Comparison of ENCODE assay signal across 1 cellular context in the genomic region with DNA sequence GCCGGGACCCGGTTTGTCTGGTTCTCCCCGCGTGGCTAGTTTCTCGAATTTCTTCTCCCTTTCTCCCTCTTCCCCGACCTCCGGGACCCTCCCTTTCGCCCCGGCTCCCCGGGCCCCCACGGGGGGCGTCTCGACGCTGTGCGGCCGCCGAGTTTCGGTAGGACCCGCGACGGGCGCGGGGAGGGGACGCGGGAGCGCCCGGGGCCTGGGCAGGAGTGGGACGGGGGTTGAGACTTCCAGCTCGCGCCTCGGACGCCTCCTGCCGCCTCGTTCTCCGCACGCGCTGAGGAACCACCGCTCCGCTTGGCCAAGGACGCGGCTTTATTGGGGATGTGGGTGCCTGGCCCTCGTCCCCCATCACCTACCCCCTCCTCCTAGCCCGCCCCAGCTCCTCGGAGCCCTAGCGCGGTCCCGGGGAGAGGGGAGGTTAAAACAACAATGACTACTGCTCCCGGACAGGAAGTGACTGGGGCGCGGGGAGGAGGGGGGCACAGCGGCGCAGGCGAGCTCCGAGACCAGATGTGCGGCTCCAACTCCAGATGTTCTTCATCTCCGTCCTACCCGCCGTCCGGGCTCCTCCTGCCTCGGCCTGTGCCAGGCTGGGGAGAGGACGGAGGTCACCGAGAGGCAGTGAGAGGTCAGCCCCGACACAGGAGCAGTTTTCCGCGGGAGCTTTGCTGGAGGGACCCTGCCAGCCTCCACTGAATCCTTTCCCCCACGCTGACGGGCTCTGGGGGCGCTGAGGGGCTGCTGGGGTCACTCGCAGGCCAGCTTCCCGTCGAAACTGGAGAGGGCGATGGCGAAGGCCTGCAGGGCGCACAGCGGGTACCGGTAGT.
TF ChIP-seq lines count a peak whose summit lies in the region.

No MANE protein-coding gene starts in this region.

TF ChIP-seq in K562, 482 proteins besides CTCF, POLR2A, EP300 and RAD21 (continued from another document and continues in another):
- TF ChIP-seq, protein P1, sequence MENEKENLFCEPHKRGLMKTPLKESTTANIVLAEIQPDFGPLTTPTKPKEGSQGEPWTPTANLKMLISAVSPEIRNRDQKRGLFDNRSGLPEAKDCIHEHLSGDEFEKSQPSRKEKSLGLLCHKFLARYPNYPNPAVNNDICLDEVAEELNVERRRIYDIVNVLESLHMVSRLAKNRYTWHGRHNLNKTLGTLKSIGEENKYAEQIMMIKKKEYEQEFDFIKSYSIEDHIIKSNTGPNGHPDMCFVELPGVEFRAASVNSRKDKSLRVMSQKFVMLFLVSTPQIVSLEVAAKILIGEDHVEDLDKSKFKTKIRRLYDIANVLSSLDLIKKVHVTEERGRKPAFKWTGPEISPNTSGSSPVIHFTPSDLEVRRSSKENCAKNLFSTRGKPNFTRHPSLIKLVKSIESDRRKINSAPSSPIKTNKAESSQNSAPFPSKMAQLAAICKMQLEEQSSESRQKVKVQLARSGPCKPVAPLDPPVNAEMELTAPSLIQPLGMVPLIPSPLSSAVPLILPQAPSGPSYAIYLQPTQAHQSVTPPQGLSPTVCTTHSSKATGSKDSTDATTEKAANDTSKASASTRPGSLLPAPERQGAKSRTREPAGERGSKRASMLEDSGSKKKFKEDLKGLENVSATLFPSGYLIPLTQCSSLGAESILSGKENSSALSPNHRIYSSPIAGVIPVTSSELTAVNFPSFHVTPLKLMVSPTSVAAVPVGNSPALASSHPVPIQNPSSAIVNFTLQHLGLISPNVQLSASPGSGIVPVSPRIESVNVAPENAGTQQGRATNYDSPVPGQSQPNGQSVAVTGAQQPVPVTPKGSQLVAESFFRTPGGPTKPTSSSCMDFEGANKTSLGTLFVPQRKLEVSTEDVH (IDR thresholded peaks at IDR 0.05; ENCODE audit: low read depth, partially characterized antibody): no peak
- TF ChIP-seq NR1H2 (CRISPR knock-in tag; IDR thresholded peaks at IDR 0.05) (no peak; the same call in 1 of the 2 replicates), CBFA2T2 (conservative IDR thresholded peaks at IDR 0.05) (peak; percentile 51; the same call in 1 of the 2 replicates), ZBTB7A (IDR thresholded peaks at IDR 0.05; ENCODE audit: borderline replicate concordance, control insufficient read depth, low read depth, low read length) (peak; percentile 18; the same call in 1 of the 2 replicates), RBBP5 (IDR thresholded peaks at IDR 0.05; ENCODE audit: borderline replicate concordance, insufficient read depth, low read length, poor library complexity, severe bottlenecking) (peak; percentile 58), ESRRA (IDR thresholded peaks at IDR 0.05; ENCODE audit: borderline replicate concordance, low read depth) (no peak), SNIP1 (IDR thresholded peaks at IDR 0.05; ENCODE audit: low read depth) (no peak), ARID1B (IDR thresholded peaks at IDR 0.05) (peak; percentile 50; the same call in 1 of the 2 replicates), TEAD4 (IDR thresholded peaks at IDR 0.05; ENCODE audit: low read length) (no peak), TEAD4 (CRISPR knock-in tag; IDR thresholded peaks at IDR 0.05; ENCODE audit: borderline replicate concordance) (peak; percentile 96), BRF1 (IDR thresholded peaks at IDR 0.05; ENCODE audit: borderline replicate concordance, extremely low read depth, insufficient read length) (no peak), CREB1 (IDR thresholded peaks at IDR 0.05) (peak; percentile 23; the same call in 1 of the 2 replicates), CREB1 (CRISPR knock-in tag; IDR thresholded peaks at IDR 0.05) (peak; percentile 70), ZNF274 (IDR thresholded peaks at IDR 0.05; ENCODE audit: borderline replicate concordance, low read depth, low read length) (no peak), ZNF436 (CRISPR knock-in tag; IDR thresholded peaks at IDR 0.05) (no peak), JUN (IDR thresholded peaks at IDR 0.05; ENCODE audit: borderline replicate concordance, low read depth, low read length) (no peak), JUN (CRISPR knock-in tag; IDR thresholded peaks at IDR 0.05; ENCODE audit: borderline replicate concordance) (peak; percentile 44; the same call in 1 of the 2 replicates), ZNF766 (CRISPR knock-in tag; conservative IDR thresholded peaks at IDR 0.05) (no peak), ZNF431 (CRISPR knock-in tag; IDR thresholded peaks at IDR 0.05) (peak; percentile 80), TSC22D4 (tag; IDR thresholded peaks at IDR 0.05) (no peak), PTTG1 (tag; IDR thresholded peaks at IDR 0.05; ENCODE audit: low read depth) (no peak)
- TF ChIP-seq, protein P2, sequence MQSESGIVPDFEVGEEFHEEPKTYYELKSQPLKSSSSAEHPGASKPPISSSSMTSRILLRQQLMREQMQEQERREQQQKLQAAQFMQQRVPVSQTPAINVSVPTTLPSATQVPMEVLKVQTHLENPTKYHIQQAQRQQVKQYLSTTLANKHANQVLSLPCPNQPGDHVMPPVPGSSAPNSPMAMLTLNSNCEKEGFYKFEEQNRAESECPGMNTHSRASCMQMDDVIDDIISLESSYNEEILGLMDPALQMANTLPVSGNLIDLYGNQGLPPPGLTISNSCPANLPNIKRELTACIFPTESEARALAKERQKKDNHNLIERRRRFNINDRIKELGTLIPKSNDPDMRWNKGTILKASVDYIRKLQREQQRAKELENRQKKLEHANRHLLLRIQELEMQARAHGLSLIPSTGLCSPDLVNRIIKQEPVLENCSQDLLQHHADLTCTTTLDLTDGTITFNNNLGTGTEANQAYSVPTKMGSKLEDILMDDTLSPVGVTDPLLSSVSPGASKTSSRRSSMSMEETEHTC (IDR thresholded peaks at IDR 0.05): no peak
- TF ChIP-seq, protein P3, sequence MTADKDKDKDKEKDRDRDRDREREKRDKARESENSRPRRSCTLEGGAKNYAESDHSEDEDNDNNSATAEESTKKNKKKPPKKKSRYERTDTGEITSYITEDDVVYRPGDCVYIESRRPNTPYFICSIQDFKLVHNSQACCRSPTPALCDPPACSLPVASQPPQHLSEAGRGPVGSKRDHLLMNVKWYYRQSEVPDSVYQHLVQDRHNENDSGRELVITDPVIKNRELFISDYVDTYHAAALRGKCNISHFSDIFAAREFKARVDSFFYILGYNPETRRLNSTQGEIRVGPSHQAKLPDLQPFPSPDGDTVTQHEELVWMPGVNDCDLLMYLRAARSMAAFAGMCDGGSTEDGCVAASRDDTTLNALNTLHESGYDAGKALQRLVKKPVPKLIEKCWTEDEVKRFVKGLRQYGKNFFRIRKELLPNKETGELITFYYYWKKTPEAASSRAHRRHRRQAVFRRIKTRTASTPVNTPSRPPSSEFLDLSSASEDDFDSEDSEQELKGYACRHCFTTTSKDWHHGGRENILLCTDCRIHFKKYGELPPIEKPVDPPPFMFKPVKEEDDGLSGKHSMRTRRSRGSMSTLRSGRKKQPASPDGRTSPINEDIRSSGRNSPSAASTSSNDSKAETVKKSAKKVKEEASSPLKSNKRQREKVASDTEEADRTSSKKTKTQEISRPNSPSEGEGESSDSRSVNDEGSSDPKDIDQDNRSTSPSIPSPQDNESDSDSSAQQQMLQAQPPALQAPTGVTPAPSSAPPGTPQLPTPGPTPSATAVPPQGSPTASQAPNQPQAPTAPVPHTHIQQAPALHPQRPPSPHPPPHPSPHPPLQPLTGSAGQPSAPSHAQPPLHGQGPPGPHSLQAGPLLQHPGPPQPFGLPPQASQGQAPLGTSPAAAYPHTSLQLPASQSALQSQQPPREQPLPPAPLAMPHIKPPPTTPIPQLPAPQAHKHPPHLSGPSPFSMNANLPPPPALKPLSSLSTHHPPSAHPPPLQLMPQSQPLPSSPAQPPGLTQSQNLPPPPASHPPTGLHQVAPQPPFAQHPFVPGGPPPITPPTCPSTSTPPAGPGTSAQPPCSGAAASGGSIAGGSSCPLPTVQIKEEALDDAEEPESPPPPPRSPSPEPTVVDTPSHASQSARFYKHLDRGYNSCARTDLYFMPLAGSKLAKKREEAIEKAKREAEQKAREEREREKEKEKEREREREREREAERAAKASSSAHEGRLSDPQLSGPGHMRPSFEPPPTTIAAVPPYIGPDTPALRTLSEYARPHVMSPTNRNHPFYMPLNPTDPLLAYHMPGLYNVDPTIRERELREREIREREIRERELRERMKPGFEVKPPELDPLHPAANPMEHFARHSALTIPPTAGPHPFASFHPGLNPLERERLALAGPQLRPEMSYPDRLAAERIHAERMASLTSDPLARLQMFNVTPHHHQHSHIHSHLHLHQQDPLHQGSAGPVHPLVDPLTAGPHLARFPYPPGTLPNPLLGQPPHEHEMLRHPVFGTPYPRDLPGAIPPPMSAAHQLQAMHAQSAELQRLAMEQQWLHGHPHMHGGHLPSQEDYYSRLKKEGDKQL (CRISPR knock-in tag; IDR thresholded peaks at IDR 0.05; ENCODE audit: borderline replicate concordance): peak; percentile 95
- TF ChIP-seq, protein P4, sequence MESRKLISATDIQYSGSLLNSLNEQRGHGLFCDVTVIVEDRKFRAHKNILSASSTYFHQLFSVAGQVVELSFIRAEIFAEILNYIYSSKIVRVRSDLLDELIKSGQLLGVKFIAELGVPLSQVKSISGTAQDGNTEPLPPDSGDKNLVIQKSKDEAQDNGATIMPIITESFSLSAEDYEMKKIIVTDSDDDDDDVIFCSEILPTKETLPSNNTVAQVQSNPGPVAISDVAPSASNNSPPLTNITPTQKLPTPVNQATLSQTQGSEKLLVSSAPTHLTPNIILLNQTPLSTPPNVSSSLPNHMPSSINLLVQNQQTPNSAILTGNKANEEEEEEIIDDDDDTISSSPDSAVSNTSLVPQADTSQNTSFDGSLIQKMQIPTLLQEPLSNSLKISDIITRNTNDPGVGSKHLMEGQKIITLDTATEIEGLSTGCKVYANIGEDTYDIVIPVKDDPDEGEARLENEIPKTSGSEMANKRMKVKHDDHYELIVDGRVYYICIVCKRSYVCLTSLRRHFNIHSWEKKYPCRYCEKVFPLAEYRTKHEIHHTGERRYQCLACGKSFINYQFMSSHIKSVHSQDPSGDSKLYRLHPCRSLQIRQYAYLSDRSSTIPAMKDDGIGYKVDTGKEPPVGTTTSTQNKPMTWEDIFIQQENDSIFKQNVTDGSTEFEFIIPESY (CRISPR knock-in tag; IDR thresholded peaks at IDR 0.05): no peak; the same call in 1 of the 2 replicates
- TF ChIP-seq, protein P5, sequence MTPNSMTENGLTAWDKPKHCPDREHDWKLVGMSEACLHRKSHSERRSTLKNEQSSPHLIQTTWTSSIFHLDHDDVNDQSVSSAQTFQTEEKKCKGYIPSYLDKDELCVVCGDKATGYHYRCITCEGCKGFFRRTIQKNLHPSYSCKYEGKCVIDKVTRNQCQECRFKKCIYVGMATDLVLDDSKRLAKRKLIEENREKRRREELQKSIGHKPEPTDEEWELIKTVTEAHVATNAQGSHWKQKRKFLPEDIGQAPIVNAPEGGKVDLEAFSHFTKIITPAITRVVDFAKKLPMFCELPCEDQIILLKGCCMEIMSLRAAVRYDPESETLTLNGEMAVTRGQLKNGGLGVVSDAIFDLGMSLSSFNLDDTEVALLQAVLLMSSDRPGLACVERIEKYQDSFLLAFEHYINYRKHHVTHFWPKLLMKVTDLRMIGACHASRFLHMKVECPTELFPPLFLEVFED (CRISPR knock-in tag; conservative IDR thresholded peaks at IDR 0.05): peak; percentile 49; the same call in 1 of the 2 replicates
- TF ChIP-seq, protein P6, sequence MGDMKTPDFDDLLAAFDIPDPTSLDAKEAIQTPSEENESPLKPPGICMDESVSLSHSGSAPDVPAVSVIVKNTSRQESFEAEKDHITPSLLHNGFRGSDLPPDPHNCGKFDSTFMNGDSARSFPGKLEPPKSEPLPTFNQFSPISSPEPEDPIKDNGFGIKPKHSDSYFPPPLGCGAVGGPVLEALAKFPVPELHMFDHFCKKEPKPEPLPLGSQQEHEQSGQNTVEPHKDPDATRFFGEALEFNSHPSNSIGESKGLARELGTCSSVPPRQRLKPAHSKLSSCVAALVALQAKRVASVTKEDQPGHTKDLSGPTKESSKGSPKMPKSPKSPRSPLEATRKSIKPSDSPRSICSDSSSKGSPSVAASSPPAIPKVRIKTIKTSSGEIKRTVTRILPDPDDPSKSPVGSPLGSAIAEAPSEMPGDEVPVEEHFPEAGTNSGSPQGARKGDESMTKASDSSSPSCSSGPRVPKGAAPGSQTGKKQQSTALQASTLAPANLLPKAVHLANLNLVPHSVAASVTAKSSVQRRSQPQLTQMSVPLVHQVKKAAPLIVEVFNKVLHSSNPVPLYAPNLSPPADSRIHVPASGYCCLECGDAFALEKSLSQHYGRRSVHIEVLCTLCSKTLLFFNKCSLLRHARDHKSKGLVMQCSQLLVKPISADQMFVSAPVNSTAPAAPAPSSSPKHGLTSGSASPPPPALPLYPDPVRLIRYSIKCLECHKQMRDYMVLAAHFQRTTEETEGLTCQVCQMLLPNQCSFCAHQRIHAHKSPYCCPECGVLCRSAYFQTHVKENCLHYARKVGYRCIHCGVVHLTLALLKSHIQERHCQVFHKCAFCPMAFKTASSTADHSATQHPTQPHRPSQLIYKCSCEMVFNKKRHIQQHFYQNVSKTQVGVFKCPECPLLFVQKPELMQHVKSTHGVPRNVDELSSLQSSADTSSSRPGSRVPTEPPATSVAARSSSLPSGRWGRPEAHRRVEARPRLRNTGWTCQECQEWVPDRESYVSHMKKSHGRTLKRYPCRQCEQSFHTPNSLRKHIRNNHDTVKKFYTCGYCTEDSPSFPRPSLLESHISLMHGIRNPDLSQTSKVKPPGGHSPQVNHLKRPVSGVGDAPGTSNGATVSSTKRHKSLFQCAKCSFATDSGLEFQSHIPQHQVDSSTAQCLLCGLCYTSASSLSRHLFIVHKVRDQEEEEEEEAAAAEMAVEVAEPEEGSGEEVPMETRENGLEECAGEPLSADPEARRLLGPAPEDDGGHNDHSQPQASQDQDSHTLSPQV (IDR thresholded peaks at IDR 0.05): peak; percentile 87
